14 cellular contexts compared by ENCODE assay signal in the genomic region with DNA sequence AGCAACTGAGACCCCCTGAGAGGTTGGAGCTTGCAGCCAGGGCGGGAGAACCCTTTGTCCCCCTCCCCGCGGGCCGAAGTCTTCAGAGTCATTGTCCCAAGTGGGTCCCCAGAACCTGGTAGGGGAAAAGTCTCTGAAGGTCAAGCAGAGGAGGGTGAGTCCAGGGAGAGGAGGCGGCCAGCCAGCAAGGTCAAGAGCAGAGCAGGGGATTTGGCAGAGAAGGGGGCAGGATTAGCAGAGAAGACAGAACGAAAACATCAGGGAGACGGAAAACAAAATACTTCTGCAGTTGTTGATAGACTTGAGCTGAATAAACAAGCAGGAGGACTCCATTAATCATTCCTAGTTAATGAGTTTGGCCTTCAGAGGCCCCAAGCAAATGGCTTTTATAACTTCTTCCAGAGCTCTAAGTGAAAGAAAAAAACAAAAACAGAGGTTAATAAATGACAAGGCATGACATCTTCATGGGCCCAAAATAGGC.
DNase-seq lines count a peak whose midpoint lies in the region; ATAC-seq and TF ChIP-seq lines count a peak whose summit lies in the region.
"Had no signal": no experiment of that assay in that cellular context is flagged by ENCODE, and none has a peak within 500 bp of the region (broad histone marks: within the 10 kb centered on the region; RNA-seq: fewer than 3 reads in every experiment).

No MANE protein-coding gene starts in this region.

- H3K27me3 ChIP-seq in right cardiac atrium (ENCODE audit: control insufficient read depth, insufficient read depth) (no peaks in the 10 kb centered on the region), right atrium auricular region (no peaks in the 10 kb centered on the region), esophagus (ENCODE audit: control insufficient read depth in 1 of 2, insufficient read depth in 2 of 2, low read length in 2 of 2) (no peaks in the 10 kb centered on the region), osteoblast (ENCODE audit: insufficient read depth, low read length) (no peaks in the 10 kb centered on the region), vagina (no peaks in the 10 kb centered on the region)

- H4K20me1 ChIP-seq in osteoblast (ENCODE audit: insufficient read depth, low read length), result no peaks in the 10 kb centered on the region

- CTCF ChIA-PET in activated CD4-positive, alpha-beta memory T cell treated with anti-CD3 and anti-CD28 coated beads for 36 hours (lab: Charles Lee), result no interaction called here

- TF ChIP-seq CTCF in right atrium auricular region (IDR thresholded peaks at IDR 0.05), result no peak
- TF ChIP-seq CTCF in osteoblast (IDR thresholded peaks at IDR 0.05; ENCODE audit: extremely low read depth, low read depth, low read length), result no peak
- no peak for TF ChIP-seq CTCF in vagina (IDR thresholded peaks at IDR 0.05)

- H3K4me3 Mint-ChIP-seq in activated CD4-positive, alpha-beta memory T cell treated with anti-CD3 and anti-CD28 coated beads for 36 hours, result no peak overlapping the region
- H3K4me3 Mint-ChIP-seq: T-helper 2 cell treated with Interferon-gamma antibody and Interleukin-4, amounts not matched to agents 5 μg/mL and 100 μg/mL, for 36 hours had no signal

- no peak for ATAC-seq in right cardiac atrium

- intact Hi-C loops in right cardiac atrium (cut with DNase I) (loop anchor here in 1 of 4 donors (10.0 kb wide), 1 partner anchor 579 kb away; no protein-coding TSS in a partner anchor), vagina (cut with DNase I) (no loop called here)
- intact Hi-C loops in activated CD4-positive, alpha-beta memory T cell treated with anti-CD3 and anti-CD28 coated beads for 36 hours (cut with micrococcal nuclease), result no loop called here

- WGBS in right cardiac atrium, result 89% methylated on average over 7 of the region's 7 CpGs
- WGBS in esophagus, 2 donors, result 76 to 81% methylated on average over 7 of the region's 7 CpGs

- DNase-seq in right cardiac atrium (no peak), right atrium auricular region (ENCODE audit: low spot score) (no peak), osteoblast (ENCODE audit: insufficient read length, low spot score, missing footprints) (no peak), vagina (ENCODE audit: extremely low spot score in 2 of 2) (no peak), NK-92 (lab: John Stamatoyannopoulos, UW; ENCODE audit: unreplicated experiment) (no peak)
- no peak for DNase-seq in activated CD4-positive, alpha-beta T cell treated with anti-CD3 and anti-CD28 coated beads for 48 hours
- DNase-seq in activated CD4-positive, alpha-beta memory T cell treated with anti-CD3 and anti-CD28 coated beads for 36 hours, result no peak
- DNase-seq: activated CD4-positive, alpha-beta T cell treated with anti-CD3 and anti-CD28 coated beads for 4 hours; activated T-cell treated with anti-CD3 and anti-CD28 coated beads, Interleukin-2, amount 50 U/mL, for 48 hours; anterior cingulate cortex; COR-L47; NCI-H1930 had no signal

- H3K9me3 Mint-ChIP-seq in activated CD4-positive, alpha-beta memory T cell treated with anti-CD3 and anti-CD28 coated beads for 36 hours, result no peaks in the 10 kb centered on the region
- H3K9me3 Mint-ChIP-seq: T-helper 2 cell treated with Interferon-gamma antibody and Interleukin-4, amounts not matched to agents 5 μg/mL and 100 μg/mL, for 36 hours had no signal

- no peaks in the 10 kb centered on the region for H3K79me2 ChIP-seq in osteoblast (ENCODE audit: insufficient read depth, low read length)

- TF ChIP-seq POLR2A in vagina (IDR thresholded peaks at IDR 0.05), result no peak

- peaks cover 24% of the 10 kb centered on the region for H3K36me3 Mint-ChIP-seq in activated CD4-positive, alpha-beta memory T cell treated with anti-CD3 and anti-CD28 coated beads for 36 hours

- peak overlapping the region; percentile 66 for H3K4me2 ChIP-seq in osteoblast (ENCODE audit: insufficient read depth, low read length)

- H3K36me3 ChIP-seq in right atrium auricular region (peaks cover 28% of the 10 kb centered on the region), esophagus (ENCODE audit: control insufficient read depth in 2 of 2, insufficient read depth in 2 of 2, low read length in 1 of 2) (peaks cover 0 to 14% of the 10 kb centered on the region in 2 donors), osteoblast (ENCODE audit: insufficient read depth, low read length) (peaks cover 82% of the 10 kb centered on the region), vagina (peaks cover 0 to 23% of the 10 kb centered on the region in 2 donors)

- H3K4me3 ChIP-seq in right cardiac atrium (ENCODE audit: low read length) (no peak overlapping the region), right atrium auricular region (no peak overlapping the region), esophagus (ENCODE audit: low read depth in 1 of 2, low read length in 2 of 2) (no peak overlapping the region), osteoblast (ENCODE audit: insufficient read depth, low read length) (no peak overlapping the region), vagina (no peak overlapping the region)

- H3K4me1 ChIP-seq in right cardiac atrium (ENCODE audit: control insufficient read depth, insufficient read depth, low read length) (no peaks in the 10 kb centered on the region), right atrium auricular region (peaks cover 0 to 12% of the 10 kb centered on the region in 2 donors), esophagus (ENCODE audit: control insufficient read depth in 2 of 2, insufficient read depth in 2 of 2, low read length in 1 of 2) (no peaks in the 10 kb centered on the region), osteoblast (ENCODE audit: insufficient read depth, low read length) (peaks cover 30% of the 10 kb centered on the region), vagina (peaks cover 20% of the 10 kb centered on the region)

- H2AFZ ChIP-seq in osteoblast (ENCODE audit: low read length), result no peak overlapping the region

- no peak overlapping the region for H3K27ac Mint-ChIP-seq in activated CD4-positive, alpha-beta memory T cell treated with anti-CD3 and anti-CD28 coated beads for 36 hours
- H3K27ac Mint-ChIP-seq: T-helper 2 cell treated with Interferon-gamma antibody and Interleukin-4, amounts not matched to agents 5 μg/mL and 100 μg/mL, for 36 hours had no signal

- H3K27ac ChIP-seq in right cardiac atrium (ENCODE audit: low read length) (peak overlapping the region; percentile 53), right atrium auricular region (no peak overlapping the region), esophagus (ENCODE audit: low read depth in 2 of 2, low read length in 1 of 2) (peak overlapping the region; percentile 3 to 20), osteoblast (ENCODE audit: low read depth, low read length) (peak overlapping the region; percentile 93), vagina (peak overlapping the region; percentile 63)

- H3K9me3 ChIP-seq in right cardiac atrium (ENCODE audit: control insufficient read depth, low read length) (no peaks in the 10 kb centered on the region), right atrium auricular region (no peaks in the 10 kb centered on the region), esophagus (ENCODE audit: control insufficient read depth in 2 of 2, insufficient read depth in 1 of 2, low read depth in 1 of 2, low read length in 1 of 2) (no peaks in the 10 kb centered on the region), osteoblast (ENCODE audit: low read depth, low read length) (no peaks in the 10 kb centered on the region), vagina (no peaks in the 10 kb centered on the region)

- POLR2A ChIA-PET in activated CD4-positive, alpha-beta memory T cell treated with anti-CD3 and anti-CD28 coated beads for 36 hours (lab: Charles Lee), result no interaction called here

- H3K27me3 Mint-ChIP-seq in activated CD4-positive, alpha-beta memory T cell treated with anti-CD3 and anti-CD28 coated beads for 36 hours, result no peaks in the 10 kb centered on the region

- peaks cover 4% of the 10 kb centered on the region for H3K4me1 Mint-ChIP-seq in activated CD4-positive, alpha-beta memory T cell treated with anti-CD3 and anti-CD28 coated beads for 36 hours (ENCODE audit: low read depth)

Comparison
In these comparisons a context has a peak if more than half of its experiments do, and no peak if none do; other contexts are left out.
1. H3K27ac ChIP-seq: peak in right cardiac atrium (single experiment), esophagus (2 of 2), osteoblast (single experiment) and vagina (single experiment); none in right atrium auricular region (0 of 2).